ENCODE assay signal across 11 cellular contexts in genomic region chr11:12678092-12678491, GRCh38. TPM values are rescaled to one million over a fixed set of nuclear protein-coding genes. Genes with fewer than 3 reads are reported as not detected.
DNase-seq lines count a peak whose midpoint lies in the region; ATAC-seq and TF ChIP-seq lines count a peak whose summit lies in the region.
"Had no signal": no experiment of that assay in that cellular context is flagged by ENCODE, and none has a peak within 500 bp of the region (broad histone marks: within the 10 kb centered on the region; RNA-seq: fewer than 3 reads in every experiment).

No MANE protein-coding gene starts in this region.

- H3K4me1 Mint-ChIP-seq in endodermal cell = peaks cover 69% of the 10 kb centered on the region
- H3K4me1 Mint-ChIP-seq in nephron progenitor cell = peaks cover 74% of the 10 kb centered on the region

- H3K4me1 ChIP-seq in right cardiac atrium (ENCODE audit: control insufficient read depth, insufficient read depth, low read length) (peaks cover 14% of the 10 kb centered on the region), heart right ventricle (peaks cover 0 to 73% (median 57%) of the 10 kb centered on the region in 9 donors), endodermal cell (ENCODE audit: control insufficient read depth, insufficient read depth, low read length) (peaks cover 28% of the 10 kb centered on the region), uterus (peaks cover 3 to 10% of the 10 kb centered on the region in 2 donors)
- H3K4me1 ChIP-seq: prostate gland had no signal

- H3K27ac Mint-ChIP-seq in endodermal cell (no peak overlapping the region), nephron progenitor cell (no peak overlapping the region)
- H3K27ac Mint-ChIP-seq: activated CD8-positive, alpha-beta T cell treated with anti-CD3 and anti-CD28 coated beads for 36 hours; activated naive CD4-positive, alpha-beta T cell treated with anti-CD3 and anti-CD28 coated beads, Interleukin-2, amount 50 U/mL, for 24 hours had no signal

- H3K27me3 ChIP-seq in right cardiac atrium (ENCODE audit: control insufficient read depth, insufficient read depth) (no peaks in the 10 kb centered on the region), heart right ventricle (peaks cover 0 to 81% (median 0%) of the 10 kb centered on the region in 7 donors), endodermal cell (ENCODE audit: control insufficient read depth, insufficient read depth, low read length, poor library complexity, severe bottlenecking) (no peaks in the 10 kb centered on the region), uterus (no peaks in the 10 kb centered on the region)

- in situ Hi-C loops in KBM-7 (cut with MboI; ENCODE audit: low pct_unique_long_range_greater_than_20kb, low sequenced_read_pairs) = no loop called here

- peak overlapping the region; percentile 40 for H3K4me3 ChIP-seq in right cardiac atrium (ENCODE audit: low read length)
- H3K4me3 ChIP-seq in heart right ventricle = no peak overlapping the region
- peak overlapping the region; percentile 95 for H3K4me3 ChIP-seq in endodermal cell (ENCODE audit: low read length)
- H3K4me3 ChIP-seq in uterus = peak overlapping the region in 1 of 2 donors; percentile 96
- H3K4me3 ChIP-seq: prostate gland had no signal

- peaks cover 3% of the 10 kb centered on the region for H3K27me3 Mint-ChIP-seq in endodermal cell (ENCODE audit: insufficient read depth)
- peaks cover 5% of the 10 kb centered on the region for H3K27me3 Mint-ChIP-seq in nephron progenitor cell (ENCODE audit: low read depth, poor library complexity)

- WGBS in right cardiac atrium = 55% methylated on average over 3 of the region's 3 CpGs
- WGBS in heart right ventricle, 2 donors = 61 to 69% methylated on average over 3 of the region's 3 CpGs
- 72 to 77% methylated on average over 3 of the region's 3 CpGs for WGBS in endodermal cell (ENCODE audit: insufficient coverage in 1 of 2, insufficient read length in 1 of 2), 2 experiments

- TF ChIP-seq POLR2A in uterus (IDR thresholded peaks at IDR 0.05) = no peak

- no peak overlapping the region for H3K9ac ChIP-seq in endodermal cell (ENCODE audit: extremely low read depth, low read length, poor library complexity, severe bottlenecking)

- H3K9me3 Mint-ChIP-seq in endodermal cell (no peaks in the 10 kb centered on the region), nephron progenitor cell (no peaks in the 10 kb centered on the region)
- H3K9me3 Mint-ChIP-seq: activated CD8-positive, alpha-beta T cell treated with anti-CD3 and anti-CD28 coated beads for 36 hours; activated naive CD4-positive, alpha-beta T cell treated with anti-CD3 and anti-CD28 coated beads, Interleukin-2, amount 50 U/mL, for 24 hours had no signal

- ATAC-seq in right cardiac atrium = no peak
- no peak for ATAC-seq in heart right ventricle
- no peak for ATAC-seq in HG03521 (IDR thresholded peaks at IDR 0.05; ENCODE audit: unreplicated experiment)
- ATAC-seq in HG02623 (IDR thresholded peaks at IDR 0.05; ENCODE audit: unreplicated experiment) = no peak
- ATAC-seq: activated CD8-positive, alpha-beta T cell treated with anti-CD3 and anti-CD28 coated beads for 36 hours had no signal

- intact Hi-C loops in right cardiac atrium (cut with DNase I) = loop anchor here (5.0 to 10.0 kb wide), 4 partner anchors 134 to 217 kb away; no protein-coding TSS in a partner anchor
- intact Hi-C loops in heart right ventricle (cut with DNase I) = loop anchor here in 9 of 10 donors (5.0 to 10.0 kb wide), 5 partner anchors 134 to 263 kb away; no protein-coding TSS in a partner anchor
- intact Hi-C loops in uterus (cut with DNase I; ENCODE audit: low total_unique reads) = loop anchor here (5.0 to 10.0 kb wide), 2 partner anchors 134 to 207 kb away; no protein-coding TSS in a partner anchor

- H3K27ac ChIP-seq in right cardiac atrium (ENCODE audit: low read length) (no peak overlapping the region), heart right ventricle (peak overlapping the region in 4 of 10 donors; percentile 13 to 99 (median 96)), endodermal cell (ENCODE audit: low read depth, low read length) (no peak overlapping the region), uterus (peak overlapping the region; percentile 96 to 100)

- H3K4me3 Mint-ChIP-seq in endodermal cell (peak overlapping the region; percentile 2), nephron progenitor cell (peak overlapping the region; percentile 98)
- H3K4me3 Mint-ChIP-seq: activated CD8-positive, alpha-beta T cell treated with anti-CD3 and anti-CD28 coated beads for 36 hours; activated naive CD4-positive, alpha-beta T cell treated with anti-CD3 and anti-CD28 coated beads, Interleukin-2, amount 50 U/mL, for 24 hours had no signal

- DNase-seq in right cardiac atrium (no peak), heart right ventricle (no peak), endodermal cell (no peak), nephron progenitor cell (no peak), uterus (no peak), KBM-7 (no peak)
- DNase-seq: activated CD8-positive, alpha-beta T cell treated with anti-CD3 and anti-CD28 coated beads for 36 hours had no signal

- H3K36me3 Mint-ChIP-seq in endodermal cell (ENCODE audit: low read depth) (peaks cover 2% of the 10 kb centered on the region), nephron progenitor cell (ENCODE audit: low read depth) (no peaks in the 10 kb centered on the region)
- H3K36me3 Mint-ChIP-seq: activated naive CD4-positive, alpha-beta T cell treated with anti-CD3 and anti-CD28 coated beads, Interleukin-2, amount 50 U/mL, for 24 hours had no signal

- TF ChIP-seq CTCF in heart right ventricle (IDR thresholded peaks at IDR 0.05) (no peak), endodermal cell (conservative IDR thresholded peaks at IDR 0.05) (no peak), nephron progenitor cell (IDR thresholded peaks at IDR 0.05) (no peak), uterus (IDR thresholded peaks at IDR 0.05) (no peak)

- H3K36me3 ChIP-seq in heart right ventricle (peaks cover 0 to 5% (median 0%) of the 10 kb centered on the region in 9 donors), endodermal cell (ENCODE audit: control insufficient read depth, insufficient read depth, low read length) (peaks cover 16% of the 10 kb centered on the region), uterus (no peaks in the 10 kb centered on the region)
- H3K36me3 ChIP-seq: prostate gland had no signal

- no peaks in the 10 kb centered on the region for H3K9me3 ChIP-seq in right cardiac atrium (ENCODE audit: control insufficient read depth, low read length)
- no peaks in the 10 kb centered on the region for H3K9me3 ChIP-seq in heart right ventricle
- no peaks in the 10 kb centered on the region for H3K9me3 ChIP-seq in endodermal cell (ENCODE audit: control insufficient read depth, low read length)
- H3K9me3 ChIP-seq in uterus = no peaks in the 10 kb centered on the region
- H3K9me3 ChIP-seq: prostate gland had no signal

RNA-seq across cellular contexts. Expression of gene TEAD1, which starts 3.9 kb away (rescaled TPM):
- total RNA-seq in right cardiac atrium = 100 to 1,000 TPM in 2 of 4 donors, 10 to 100 TPM in 2; 81.3 to 105 (median 98.4) TPM
- polyA plus RNA-seq in right cardiac atrium = 19.7 TPM
- total RNA-seq in heart right ventricle = 100 to 1,000 TPM; 107 to 138 (median 117) TPM
- polyA plus RNA-seq in heart right ventricle = 10 to 100 TPM; 12.7 to 19.1 TPM
- 10 to 100 TPM; 76.4 to 94.4 TPM for total RNA-seq in endodermal cell
- 103 TPM for polyA plus RNA-seq in endodermal cell (2013, experiment 1 of 2)
- polyA plus RNA-seq in endodermal cell (2013, experiment 2 of 2) = 109 TPM
- 100 to 1,000 TPM in 2 of 4 donors, 10 to 100 TPM in 2; 38.8 to 110 (median 75.3) TPM for total RNA-seq in uterus

Comparison
In these comparisons a context has a peak if more than half of its experiments do, and no peak if none do; other contexts are left out.
1. H3K4me3 ChIP-seq: peak in right cardiac atrium (single experiment) and endodermal cell (single experiment); none in heart right ventricle (0 of 10).
2. H3K27ac ChIP-seq: peak in uterus (2 of 2); none in right cardiac atrium (single experiment) and endodermal cell (single experiment).